1 cellular context compared by ENCODE assay signal in genomic region chr9:121813811-121814210, GRCh38.
TF ChIP-seq lines count a peak whose summit lies in the region.

No MANE protein-coding gene starts in this region.

TF ChIP-seq in GM23338, 12 proteins besides CTCF, POLR2A, EP300 and RAD21 (continued from another document):
- TF ChIP-seq ZNF462 (CRISPR knock-in tag; IDR thresholded peaks at IDR 0.05) (no peak), ZNF331 (CRISPR knock-in tag; IDR thresholded peaks at IDR 0.05; ENCODE audit: low read depth) (no peak)
